9 cellular contexts compared by ENCODE assay signal in genomic region chr7:131026297-131027003, GRCh38.
A peak's percentile ranks its signal among the peaks of the same experiment; 100 is the strongest.
DNase-seq lines count a peak whose midpoint lies in the region; ATAC-seq, FAIRE-seq and TF ChIP-seq lines count a peak whose summit lies in the region.
"Had no signal": no experiment of that assay in that cellular context is flagged by ENCODE, and none has a peak within 500 bp of the region (broad histone marks: within the 10 kb centered on the region; RNA-seq: fewer than 3 reads in every experiment).

No MANE protein-coding gene starts in this region.

- TF ChIP-seq POLR2A in HCT116 (IDR thresholded peaks at IDR 0.05; ENCODE audit: borderline replicate concordance, extremely low read depth, insufficient read depth, insufficient read length), result no peak
- no peak for TF ChIP-seq POLR2A in H54 (IDR thresholded peaks at IDR 0.05; ENCODE audit: low read depth, low read length)

- peak overlapping the region; percentile 18; the same call in 1 of the 2 replicates for H3K4me2 ChIP-seq in HCT116 (ENCODE audit: low read length)

- H2AFZ ChIP-seq in HCT116 (ENCODE audit: low read depth, low read length, poor library complexity, severe bottlenecking), result no peak overlapping the region

- RAD21 ChIA-PET in HCT116 (lab: Charles Lee; ENCODE audit: low non-redundant PET in 1 of 2, low total read pairs in 2 of 2, uncharacterized antibody in 2 of 2, unreplicated experiment in 2 of 2), result no interaction called here

- H3K4me1 ChIP-seq in HCT116 (ENCODE audit: control insufficient read depth in 1 of 2, insufficient read depth in 2 of 2, low read length in 2 of 2) (peaks cover 50% of the 10 kb centered on the region in 2 experiments), tibial artery (peaks cover 0 to 94% (median 46%) of the 10 kb centered on the region in 4 donors)

- H3K9ac ChIP-seq in HCT116 (ENCODE audit: low read length), result 0 out of 2 replicates have a peak overlapping the region, but pooled peaks have one; percentile 10

- peaks cover 17% of the 10 kb centered on the region for H3K79me2 ChIP-seq in HCT116 (ENCODE audit: insufficient read depth, low read length)

- H3K9me2 ChIP-seq in HCT116 (ENCODE audit: insufficient read depth), result no peaks in the 10 kb centered on the region

- FAIRE-seq in H54 (lab: Jason Lieb, UNC), result no peak

- ATAC-seq in HCT116, result no peak

- intact Hi-C loops in HCT116 (cut with micrococcal nuclease), result no loop called here
- intact Hi-C loops in tibial artery (cut with DNase I; ENCODE audit: low total_unique reads), result no loop called here

- DNase-seq in ELR (ENCODE audit: low read depth) (peak; percentile 86), HCT116 (ENCODE audit: low read depth, low spot score) (no peak), SKM-1 (lab: John Stamatoyannopoulos, UW; ENCODE audit: unreplicated experiment) (peak; percentile 81), iris pigment epithelial cell (ENCODE audit: low read depth) (peak; percentile 69), H54 (ENCODE audit: insufficient read length, low spot score) (no peak), tibial artery (no peak), NCI-H1417 treated with DMSO at 0.1 percent for 48 hours (lab: John Stamatoyannopoulos, UW) (no peak)
- no peak for DNase-seq in stimulated activated CD4-positive, alpha-beta T cell treated with anti-CD3 and anti-CD28 coated beads, Interleukin-2, amount 100 ng/mL, for 48 hours
- DNase-seq: NCI-H446 had no signal

- no TSS peak for BruUV-seq in HCT116 (replicated peaks; lab: Mats Ljungman, UMichigan)

- H3K9me3 ChIP-seq in HCT116 (ENCODE audit: control insufficient read depth in 1 of 2, insufficient read depth in 1 of 2, low read depth in 1 of 2, low read length in 2 of 2) (no peaks in the 10 kb centered on the region), tibial artery (no peaks in the 10 kb centered on the region)

- TF ChIP-seq RAD21 in HCT116 (IDR thresholded peaks at IDR 0.05; ENCODE audit: low read depth), result no peak

- H3K36me3 ChIP-seq in HCT116 (ENCODE audit: control insufficient read depth in 1 of 2, insufficient read depth in 2 of 2, low read length in 2 of 2) (0 out of 4 replicates have a peak, but pooled peaks cover 0 to 6% of the 10 kb centered on the region in 2 experiments), tibial artery (peaks cover 0 to 11% (median 9%) of the 10 kb centered on the region in 3 donors)

- H3K4me3 ChIP-seq in HCT116 (replicated peaks in 1 of 2; ENCODE audit: low read depth in 1 of 2, low read length in 2 of 2), result no peak overlapping the region
- H3K4me3 ChIP-seq in tibial artery, result no peak overlapping the region

- TF ChIP-seq CTCF in HCT116 (IDR thresholded peaks at IDR 0.05 in 2 of 3, conservative IDR thresholded peaks at IDR 0.05 in 1 of 3; ENCODE audit: borderline replicate concordance in 1 of 3, insufficient read depth in 1 of 3, low read depth in 2 of 3, low read length in 2 of 3) (no peak), tibial artery (IDR thresholded peaks at IDR 0.05) (no peak)

- H4K20me1 ChIP-seq in HCT116 (ENCODE audit: insufficient read depth), result no peaks in the 10 kb centered on the region

- H3K27me3 ChIP-seq in HCT116 (ENCODE audit: insufficient read depth, low read length) (no peaks in the 10 kb centered on the region), tibial artery (no peaks in the 10 kb centered on the region)

- POLR2A ChIA-PET in HCT116 (lab: Charles Lee), result interaction anchor here (0.6 to 1.0 kb wide), 2 partner anchors 11 to 55 kb away, joined by 3 read pairs; no protein-coding TSS in a partner anchor

- H3K27ac ChIP-seq in HCT116 (ENCODE audit: low read depth, low read length), result peak overlapping the region; percentile 57; the same call in 1 of the 2 replicates
- no peak overlapping the region for H3K27ac ChIP-seq in tibial artery

- CTCF ChIA-PET in HCT116 (lab: Charles Lee), result interaction anchor here (1.0 kb wide), 1 partner anchor 10 kb away, joined by 3 read pairs; no protein-coding TSS in a partner anchor

TF ChIP-seq in HCT116, 20 proteins besides CTCF, POLR2A, EP300 and RAD21:
- TF ChIP-seq YY1 (IDR thresholded peaks at IDR 0.05; ENCODE audit: extremely low read depth, insufficient replicate concordance, low read depth, low read length), result no peak
- no peak for TF ChIP-seq EZH2phosphoT487 (IDR thresholded peaks at IDR 0.05; ENCODE audit: borderline replicate concordance)
- TF ChIP-seq ELF1 (IDR thresholded peaks at IDR 0.05; ENCODE audit: borderline replicate concordance, low read depth), result no peak
- TF ChIP-seq ATF3 (IDR thresholded peaks at IDR 0.05), result no peak
- TF ChIP-seq EZH2 (IDR thresholded peaks at IDR 0.05), result no peak
- TF ChIP-seq POLR2AphosphoS5 (IDR thresholded peaks at IDR 0.05; ENCODE audit: low read depth, low read length), result no peak
- no peak for TF ChIP-seq SP1 (IDR thresholded peaks at IDR 0.05; ENCODE audit: low read depth)
- no peak for TF ChIP-seq REST (IDR thresholded peaks at IDR 0.05; ENCODE audit: low read depth)
- TF ChIP-seq CBX3 (IDR thresholded peaks at IDR 0.05; ENCODE audit: low read depth), result no peak
- TF ChIP-seq SIN3A (IDR thresholded peaks at IDR 0.05; ENCODE audit: low read depth), result no peak
- TF ChIP-seq FOSL1 (IDR thresholded peaks at IDR 0.05; ENCODE audit: low read depth), result no peak
- no peak for TF ChIP-seq TCF7L2 (IDR thresholded peaks at IDR 0.05; ENCODE audit: borderline replicate concordance, extremely low read depth, insufficient read depth, insufficient read length)
- TF ChIP-seq ZBTB33 (IDR thresholded peaks at IDR 0.05; ENCODE audit: extremely low read depth, insufficient replicate concordance, low read length), result no peak
- TF ChIP-seq ZNF274 (IDR thresholded peaks at IDR 0.05; ENCODE audit: low read depth, low read length), result no peak
- no peak for TF ChIP-seq MAX (IDR thresholded peaks at IDR 0.05)

Comparison
In these comparisons a context has a peak if more than half of its experiments do, and no peak if none do; other contexts are left out.
1. DNase-seq: peak in ELR (single experiment), SKM-1 (single experiment) and iris pigment epithelial cell (single experiment); none in HCT116 (single experiment), H54 (single experiment), tibial artery (0 of 2), NCI-H1417 treated with DMSO at 0.1 percent for 48 hours (single experiment) and stimulated activated CD4-positive, alpha-beta T cell treated with anti-CD3 and anti-CD28 coated beads, Interleukin-2, amount 100 ng/mL, for 48 hours (0 of 2).